ENCODE assay signal across 20 cellular contexts in genomic region chr16:24778676-24779075, GRCh38. TPM values are rescaled to one million over a fixed set of nuclear protein-coding genes. Genes with fewer than 3 reads are reported as not detected.
A peak's percentile ranks its signal among the peaks of the same experiment; 100 is the strongest.
DNase-seq lines count a peak whose midpoint lies in the region; ATAC-seq and TF ChIP-seq lines count a peak whose summit lies in the region.
"Had no signal": no experiment of that assay in that cellular context is flagged by ENCODE, and none has a peak within 500 bp of the region (broad histone marks: within the 10 kb centered on the region; RNA-seq: fewer than 3 reads in every experiment).

No MANE protein-coding gene starts in this region.

- H3K36me3 ChIP-seq in CD8-positive, alpha-beta memory T cell (ENCODE audit: insufficient read depth, low read length): peaks cover 40% of the 10 kb centered on the region
- H3K36me3 ChIP-seq in psoas muscle (ENCODE audit: insufficient read depth in 1 of 2, low read depth in 1 of 2): peaks cover 12 to 69% of the 10 kb centered on the region in 2 donors

- 88 to 98% (median 96%) methylated on average over 1 of the region's 1 CpG for WGBS in psoas muscle, 3 donors

- TF ChIP-seq CTCF in CD4-positive, alpha-beta T cell (IDR thresholded peaks at IDR 0.05): no peak
- TF ChIP-seq CTCF in psoas muscle (IDR thresholded peaks at IDR 0.05): no peak

- POLR2A ChIA-PET in CD4-positive, alpha-beta T cell (lab: Charles Lee): no interaction called here
- POLR2A ChIA-PET in CD8-positive, alpha-beta memory T cell (lab: Charles Lee): no interaction called here

- CTCF ChIA-PET in CD4-positive, alpha-beta T cell (lab: Charles Lee): no interaction called here
- CTCF ChIA-PET in CD8-positive, alpha-beta memory T cell (lab: Charles Lee): no interaction called here

- peaks cover 39% of the 10 kb centered on the region for H3K4me1 Mint-ChIP-seq in CD4-positive, alpha-beta T cell (ENCODE audit: low read depth)
- H3K4me1 Mint-ChIP-seq in CD8-positive, alpha-beta memory T cell: peaks cover 16 to 31% (median 28%) of the 10 kb centered on the region in 3 donors
- H3K4me1 Mint-ChIP-seq in central memory CD8-positive, alpha-beta T cell: peaks cover 38% of the 10 kb centered on the region

- H3K36me3 Mint-ChIP-seq in CD4-positive, alpha-beta T cell (ENCODE audit: low read depth): peaks cover 99% of the 10 kb centered on the region
- peaks cover 8 to 86% (median 28%) of the 10 kb centered on the region in 3 donors for H3K36me3 Mint-ChIP-seq in CD8-positive, alpha-beta memory T cell
- peaks cover 35% of the 10 kb centered on the region for H3K36me3 Mint-ChIP-seq in central memory CD8-positive, alpha-beta T cell (ENCODE audit: insufficient read depth)

- no peak overlapping the region for H3K4me3 Mint-ChIP-seq in CD4-positive, alpha-beta T cell
- H3K4me3 Mint-ChIP-seq in CD8-positive, alpha-beta memory T cell: no peak overlapping the region
- no peak overlapping the region for H3K4me3 Mint-ChIP-seq in central memory CD8-positive, alpha-beta T cell
- H3K4me3 Mint-ChIP-seq: stimulated activated memory B cell treated with anti-CD40 and anti-IgM and Interleukin-4, amounts not matched to agents 10 μg/mL and 1 μg/mL and 100 μg/mL, for 72 hours; T-helper 2 cell treated with Interferon-gamma antibody and Interleukin-4, amounts not matched to agents 5 μg/mL and 100 μg/mL, for 36 hours had no signal

- no peak overlapping the region for H3K27ac ChIP-seq in CD4-positive, alpha-beta T cell (ENCODE audit: low read depth, low read length)
- H3K27ac ChIP-seq in CD8-positive, alpha-beta memory T cell (ENCODE audit: low read depth, low read length): no peak overlapping the region
- peak overlapping the region; percentile 70 for H3K27ac ChIP-seq in psoas muscle
- H3K27ac ChIP-seq: cardiac muscle cell had no signal

- no peak for DNase-seq in CD4-positive, alpha-beta T cell
- no peak for DNase-seq in CD8-positive, alpha-beta memory T cell
- no peak for DNase-seq in central memory CD8-positive, alpha-beta T cell (ENCODE audit: low spot score in 2 of 2)
- DNase-seq in psoas muscle (no peak), NCI-H510A (lab: John Stamatoyannopoulos, UW) (no peak)
- DNase-seq in stimulated activated CD4-positive, alpha-beta T cell treated with anti-CD3 and anti-CD28 coated beads, Interleukin-2, amount 100 ng/mL, for 24 hours: no peak
- DNase-seq in activated CD4-positive, alpha-beta T cell treated with anti-CD3 and anti-CD28 coated beads for 48 hours: no peak
- DNase-seq: activated CD4-positive, alpha-beta T cell treated with anti-CD3 and anti-CD28 coated beads, Interleukin-2, amount 50 U/mL, for 1 hour; activated gamma-delta T cell treated with Interleukin-2 at 50 U/mL for 16 hours; IMR-90; NCI-H1092 treated with DMSO at 0.1 percent for 48 hours; NCI-H2029; NCI-H774; RPMI8226; stimulated activated CD4-positive, alpha-beta T cell treated with anti-CD3 and anti-CD28 coated beads, Interleukin-2, amount 100 ng/mL, for 48 hours had no signal

- H3K27ac Mint-ChIP-seq in CD4-positive, alpha-beta T cell: peak overlapping the region; percentile 28
- H3K27ac Mint-ChIP-seq in CD8-positive, alpha-beta memory T cell: peak overlapping the region in 6 of 8 donors; percentile 0 to 90 (median 35)
- H3K27ac Mint-ChIP-seq in central memory CD8-positive, alpha-beta T cell (ENCODE audit: low read depth): peak overlapping the region; percentile 69
- H3K27ac Mint-ChIP-seq: stimulated activated memory B cell treated with anti-CD40 and anti-IgM and Interleukin-4, amounts not matched to agents 10 μg/mL and 1 μg/mL and 100 μg/mL, for 72 hours; T-helper 2 cell treated with Interferon-gamma antibody and Interleukin-4, amounts not matched to agents 5 μg/mL and 100 μg/mL, for 36 hours had no signal

- no peaks in the 10 kb centered on the region for H3K27me3 ChIP-seq in CD4-positive, alpha-beta T cell (ENCODE audit: control insufficient read depth, insufficient read depth, low read length)
- no peaks in the 10 kb centered on the region for H3K27me3 ChIP-seq in CD8-positive, alpha-beta memory T cell (ENCODE audit: insufficient read depth, low read length, poor library complexity, severe bottlenecking)
- no peaks in the 10 kb centered on the region for H3K27me3 ChIP-seq in psoas muscle (ENCODE audit: insufficient read depth in 3 of 3, low read length in 2 of 3)
- H3K27me3 ChIP-seq: cardiac muscle cell had no signal

- H3K9me3 Mint-ChIP-seq in CD4-positive, alpha-beta T cell: no peaks in the 10 kb centered on the region
- no peaks in the 10 kb centered on the region for H3K9me3 Mint-ChIP-seq in CD8-positive, alpha-beta memory T cell
- no peaks in the 10 kb centered on the region for H3K9me3 Mint-ChIP-seq in central memory CD8-positive, alpha-beta T cell
- H3K9me3 Mint-ChIP-seq: stimulated activated memory B cell treated with anti-CD40 and anti-IgM and Interleukin-4, amounts not matched to agents 10 μg/mL and 1 μg/mL and 100 μg/mL, for 72 hours; T-helper 2 cell treated with Interferon-gamma antibody and Interleukin-4, amounts not matched to agents 5 μg/mL and 100 μg/mL, for 36 hours had no signal

- no peak overlapping the region for H3K4me3 ChIP-seq in CD8-positive, alpha-beta memory T cell (ENCODE audit: low read length)
- H3K4me3 ChIP-seq in psoas muscle: no peak overlapping the region
- H3K4me3 ChIP-seq: cardiac muscle cell, lung, thoracic aorta had no signal

- no peaks in the 10 kb centered on the region for H3K9me3 ChIP-seq in CD4-positive, alpha-beta T cell (ENCODE audit: control insufficient read depth, low read length)
- H3K9me3 ChIP-seq in CD8-positive, alpha-beta memory T cell (ENCODE audit: low read length): no peaks in the 10 kb centered on the region
- no peaks in the 10 kb centered on the region for H3K9me3 ChIP-seq in psoas muscle
- H3K9me3 ChIP-seq: thoracic aorta had no signal

- H3K4me1 ChIP-seq in CD8-positive, alpha-beta memory T cell (ENCODE audit: insufficient read depth, low read length): no peaks in the 10 kb centered on the region
- peaks cover 36% of the 10 kb centered on the region for H3K4me1 ChIP-seq in psoas muscle

- no peak for ATAC-seq in CD4-positive, alpha-beta T cell (ENCODE audit: poor library complexity)
- ATAC-seq in central memory CD8-positive, alpha-beta T cell (replicated peaks; ENCODE audit: extremely low read depth, poor library complexity, severe bottlenecking): no peak
- ATAC-seq in psoas muscle: no peak
- ATAC-seq: stimulated activated memory B cell treated with anti-CD40 and anti-IgM and Interleukin-4, amounts not matched to agents 10 μg/mL and 1 μg/mL and 100 μg/mL, for 72 hours had no signal

- no peaks in the 10 kb centered on the region for H3K27me3 Mint-ChIP-seq in CD4-positive, alpha-beta T cell
- H3K27me3 Mint-ChIP-seq in CD8-positive, alpha-beta memory T cell: no peaks in the 10 kb centered on the region
- H3K27me3 Mint-ChIP-seq in central memory CD8-positive, alpha-beta T cell: no peaks in the 10 kb centered on the region
- H3K27me3 Mint-ChIP-seq: stimulated activated memory B cell treated with anti-CD40 and anti-IgM and Interleukin-4, amounts not matched to agents 10 μg/mL and 1 μg/mL and 100 μg/mL, for 72 hours had no signal

- intact Hi-C loops in CD4-positive, alpha-beta T cell (cut with DNase I, micrococcal nuclease): loop anchor here in 1 of 2 experiments (5.0 kb wide), 1 partner anchor 41 kb away; no protein-coding TSS in a partner anchor
- intact Hi-C loops in psoas muscle (cut with DNase I): loop anchor here in 1 of 2 donors (5.0 kb wide), 1 partner anchor 46 kb away; no protein-coding TSS in a partner anchor

RNA-seq across cellular contexts. Expression of gene TNRC6A, which starts 49.2 kb away (rescaled TPM):
- 10 to 100 TPM; 70.4 to 74.6 TPM for total RNA-seq in CD4-positive, alpha-beta T cell
- total RNA-seq in CD8-positive, alpha-beta memory T cell: 10 to 100 TPM; 40.4 to 44.0 TPM
- polyA plus RNA-seq in CD8-positive, alpha-beta memory T cell: 11.4 TPM
- total RNA-seq in psoas muscle: 10 to 100 TPM; 14.5 to 30.1 (median 24.6) TPM
- 10 to 100 TPM in 2 of 3 donors, 1 to 10 TPM in 1; 6.4 to 20.9 (median 12.2) TPM for polyA plus RNA-seq in psoas muscle
